In genomic region chr12:51823875-51824565, GRCh38 we compare ENCODE assay signal across 8 cellular contexts. TPM values are rescaled to one million over a fixed set of nuclear protein-coding genes. Genes with fewer than 3 reads are reported as not detected.
DNase-seq lines count a peak whose midpoint lies in the region; ATAC-seq, FAIRE-seq and TF ChIP-seq lines count a peak whose summit lies in the region.

No MANE protein-coding gene starts in this region.

- no peak for DNase-seq in Right ventricle myocardium superior
- DNase-seq in cardiac septum (ENCODE audit: low spot score) = no peak
- DNase-seq in NCI-H1417 (lab: John Stamatoyannopoulos, UW) = peak; percentile 47 to 83 (median 82)
- peak; percentile 68 for DNase-seq in fibroblast of mammary gland (ENCODE audit: low read depth)
- DNase-seq in pancreas = peak in 4 of 6 donors; percentile 52 to 66 (median 56)
- no peak for DNase-seq in T-helper 9 cell

- WGBS in pancreas, 2 donors = 13 to 18% methylated on average over 6 of the region's 6 CpGs

- intact Hi-C loops in Right ventricle myocardium superior (cut with DNase I) (loop anchor here (10.0 kb wide), 1 partner anchor 399 kb away; the partner anchor contains the start of gene SLC4A8), cardiac septum (cut with DNase I) (loop anchor here (5.0 to 10.0 kb wide), 2 partner anchors 51 to 402 kb away; partner anchors contain the start of gene SLC4A8), pancreas (cut with DNase I) (loop anchor here in 1 of 3 donors (10.0 kb wide), 1 partner anchor 399 kb away; the partner anchor contains the start of gene SLC4A8)

- no peaks in the 10 kb centered on the region for H3K79me2 ChIP-seq in SU-DHL-6 (ENCODE audit: insufficient read depth, low read length)

- no peaks in the 10 kb centered on the region for H3K4me1 ChIP-seq in pancreas

- H3K27me3 ChIP-seq in SU-DHL-6 (ENCODE audit: low read length) (no peaks in the 10 kb centered on the region), pancreas (no peaks in the 10 kb centered on the region)

- ATAC-seq in Right ventricle myocardium superior (ENCODE audit: poor library complexity) (peak; percentile 43), pancreas (peak; percentile 66 to 78 (median 74)), HG03460 (IDR thresholded peaks at IDR 0.05; ENCODE audit: unreplicated experiment) (no peak)

- H3K36me3 ChIP-seq in SU-DHL-6 (ENCODE audit: low read length) = no peaks in the 10 kb centered on the region
- H3K36me3 ChIP-seq in pancreas = no peaks in the 10 kb centered on the region

- no peak overlapping the region for H3K9ac ChIP-seq in SU-DHL-6 (ENCODE audit: low read length)

- H3F3A ChIP-seq in SU-DHL-6 (ENCODE audit: insufficient read depth) = no peaks in the 10 kb centered on the region

- H3K27ac ChIP-seq in SU-DHL-6 (ENCODE audit: low read depth, low read length) (no peak overlapping the region), pancreas (peak overlapping the region in 1 of 4 donors; percentile 30)

- H3K9me2 ChIP-seq in SU-DHL-6 (replicated peaks; ENCODE audit: insufficient read depth, low read length) = no peaks in the 10 kb centered on the region

- H2AFZ ChIP-seq in SU-DHL-6 (ENCODE audit: low read depth, low read length, severe bottlenecking) = no peak overlapping the region

- TF ChIP-seq CTCF in SU-DHL-6 (IDR thresholded peaks at IDR 0.05; ENCODE audit: insufficient read depth, low read length, poor library complexity, severe bottlenecking) (peak; percentile 22), fibroblast of mammary gland (conservative IDR thresholded peaks at IDR 0.05; ENCODE audit: control insufficient read depth, insufficient read depth, low read depth, low read length) (peak; percentile 63), pancreas (IDR thresholded peaks at IDR 0.05) (peak in 3 of 4 donors; percentile 22 to 50 (median 44))

- H3K9me3 ChIP-seq in SU-DHL-6 (ENCODE audit: insufficient read depth, low read length) (no peaks in the 10 kb centered on the region), pancreas (no peaks in the 10 kb centered on the region)

- H4K20me1 ChIP-seq in SU-DHL-6 (ENCODE audit: low read depth, low read length) = no peaks in the 10 kb centered on the region

- H3K4me2 ChIP-seq in SU-DHL-6 (ENCODE audit: low read depth, low read length, poor library complexity, severe bottlenecking) = no peak overlapping the region

- FAIRE-seq in pancreas (lab: Jason Lieb, UNC) = no peak

- no peak overlapping the region for H3K4me3 ChIP-seq in SU-DHL-6 (ENCODE audit: insufficient read depth, low read length, poor library complexity, severe bottlenecking)
- no peak overlapping the region for H3K4me3 ChIP-seq in fibroblast of mammary gland (ENCODE audit: control insufficient read depth, low read depth, low read length)
- H3K4me3 ChIP-seq in pancreas = no peak overlapping the region

RNA-seq across cellular contexts. Expression of gene FIGNL2, which starts 24.5 kb away (rescaled TPM):
- total RNA-seq in Right ventricle myocardium superior (0.30 TPM), cardiac septum (0.32 TPM), pancreas (under 1 TPM; 0.09 to 0.47 (median 0.14) TPM)
- under 1 TPM; 0.15 to 0.21 TPM for polyA plus RNA-seq in pancreas

Comparison
In these comparisons a context has a peak if more than half of its experiments do, and no peak if none do; other contexts are left out.
1. DNase-seq: peak in NCI-H1417 (3 of 3), fibroblast of mammary gland (single experiment) and pancreas (4 of 6); none in Right ventricle myocardium superior (single experiment), cardiac septum (single experiment) and T-helper 9 cell (single experiment).
2. Peak in every context shown above with its lines, with median percentiles within 50 percentile points of each other: CTCF ChIP-seq.